1 cellular context compared by ENCODE assay signal in the genomic region with DNA sequence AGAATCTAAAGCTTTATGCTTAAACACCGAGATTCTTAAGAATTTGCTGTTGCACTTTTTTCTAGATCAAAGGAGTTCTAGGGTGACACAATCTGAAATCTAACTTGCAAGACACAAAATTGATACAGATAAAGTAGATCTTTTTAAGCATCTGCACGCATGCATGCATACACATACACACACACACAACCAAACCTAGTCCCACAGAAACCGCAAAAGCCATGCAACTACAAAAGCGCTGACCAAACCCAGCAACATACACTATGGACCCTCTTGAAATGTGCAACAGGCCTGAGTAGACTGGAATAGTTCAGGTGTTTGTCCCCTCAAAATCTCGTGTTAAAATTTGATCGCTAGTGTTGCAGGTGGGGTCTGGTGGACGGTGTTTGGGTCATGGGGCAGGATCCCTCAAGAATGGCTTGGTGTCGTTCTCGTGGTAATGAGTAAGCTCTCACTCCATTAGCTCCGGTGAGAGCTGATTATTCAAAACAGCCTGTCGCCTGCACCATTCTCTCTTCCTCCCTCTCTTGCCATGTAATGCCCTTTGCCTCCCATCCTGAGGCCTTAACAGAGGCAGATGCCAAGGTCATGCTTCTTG.
TF ChIP-seq lines count a peak whose summit lies in the region.

No MANE protein-coding gene starts in this region.

TF ChIP-seq in GM12878, 131 proteins besides CTCF, POLR2A, EP300 and RAD21 (continued from another document and continues in another):
- no peak for TF ChIP-seq SKIL (IDR thresholded peaks at IDR 0.05; ENCODE audit: low read depth, poor library complexity, severe bottlenecking)
- TF ChIP-seq, protein P1, sequence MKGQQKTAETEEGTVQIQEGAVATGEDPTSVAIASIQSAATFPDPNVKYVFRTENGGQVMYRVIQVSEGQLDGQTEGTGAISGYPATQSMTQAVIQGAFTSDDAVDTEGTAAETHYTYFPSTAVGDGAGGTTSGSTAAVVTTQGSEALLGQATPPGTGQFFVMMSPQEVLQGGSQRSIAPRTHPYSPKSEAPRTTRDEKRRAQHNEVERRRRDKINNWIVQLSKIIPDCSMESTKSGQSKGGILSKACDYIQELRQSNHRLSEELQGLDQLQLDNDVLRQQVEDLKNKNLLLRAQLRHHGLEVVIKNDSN (IDR thresholded peaks at IDR 0.05; ENCODE audit: borderline replicate concordance, extremely low read length, insufficient read depth, low read depth, low read length): no peak
- TF ChIP-seq NRF1 (conservative IDR thresholded peaks at IDR 0.05; ENCODE audit: low read depth, low read length): no peak
- TF ChIP-seq HDAC2 (IDR thresholded peaks at IDR 0.05): no peak
- TF ChIP-seq, protein P2, sequence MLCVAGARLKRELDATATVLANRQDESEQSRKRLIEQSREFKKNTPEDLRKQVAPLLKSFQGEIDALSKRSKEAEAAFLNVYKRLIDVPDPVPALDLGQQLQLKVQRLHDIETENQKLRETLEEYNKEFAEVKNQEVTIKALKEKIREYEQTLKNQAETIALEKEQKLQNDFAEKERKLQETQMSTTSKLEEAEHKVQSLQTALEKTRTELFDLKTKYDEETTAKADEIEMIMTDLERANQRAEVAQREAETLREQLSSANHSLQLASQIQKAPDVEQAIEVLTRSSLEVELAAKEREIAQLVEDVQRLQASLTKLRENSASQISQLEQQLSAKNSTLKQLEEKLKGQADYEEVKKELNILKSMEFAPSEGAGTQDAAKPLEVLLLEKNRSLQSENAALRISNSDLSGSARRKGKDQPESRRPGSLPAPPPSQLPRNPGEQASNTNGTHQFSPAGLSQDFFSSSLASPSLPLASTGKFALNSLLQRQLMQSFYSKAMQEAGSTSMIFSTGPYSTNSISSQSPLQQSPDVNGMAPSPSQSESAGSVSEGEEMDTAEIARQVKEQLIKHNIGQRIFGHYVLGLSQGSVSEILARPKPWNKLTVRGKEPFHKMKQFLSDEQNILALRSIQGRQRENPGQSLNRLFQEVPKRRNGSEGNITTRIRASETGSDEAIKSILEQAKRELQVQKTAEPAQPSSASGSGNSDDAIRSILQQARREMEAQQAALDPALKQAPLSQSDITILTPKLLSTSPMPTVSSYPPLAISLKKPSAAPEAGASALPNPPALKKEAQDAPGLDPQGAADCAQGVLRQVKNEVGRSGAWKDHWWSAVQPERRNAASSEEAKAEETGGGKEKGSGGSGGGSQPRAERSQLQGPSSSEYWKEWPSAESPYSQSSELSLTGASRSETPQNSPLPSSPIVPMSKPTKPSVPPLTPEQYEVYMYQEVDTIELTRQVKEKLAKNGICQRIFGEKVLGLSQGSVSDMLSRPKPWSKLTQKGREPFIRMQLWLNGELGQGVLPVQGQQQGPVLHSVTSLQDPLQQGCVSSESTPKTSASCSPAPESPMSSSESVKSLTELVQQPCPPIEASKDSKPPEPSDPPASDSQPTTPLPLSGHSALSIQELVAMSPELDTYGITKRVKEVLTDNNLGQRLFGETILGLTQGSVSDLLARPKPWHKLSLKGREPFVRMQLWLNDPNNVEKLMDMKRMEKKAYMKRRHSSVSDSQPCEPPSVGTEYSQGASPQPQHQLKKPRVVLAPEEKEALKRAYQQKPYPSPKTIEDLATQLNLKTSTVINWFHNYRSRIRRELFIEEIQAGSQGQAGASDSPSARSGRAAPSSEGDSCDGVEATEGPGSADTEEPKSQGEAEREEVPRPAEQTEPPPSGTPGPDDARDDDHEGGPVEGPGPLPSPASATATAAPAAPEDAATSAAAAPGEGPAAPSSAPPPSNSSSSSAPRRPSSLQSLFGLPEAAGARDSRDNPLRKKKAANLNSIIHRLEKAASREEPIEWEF (IDR thresholded peaks at IDR 0.05; ENCODE audit: insufficient replicate concordance, low read depth, low read length): no peak
- TF ChIP-seq IKZF2 (IDR thresholded peaks at IDR 0.05): no peak
- TF ChIP-seq RBBP5 (conservative IDR thresholded peaks at IDR 0.05): no peak
- no peak for TF ChIP-seq PAX5 (IDR thresholded peaks at IDR 0.05; ENCODE audit: borderline replicate concordance, low read depth, low read length)
- TF ChIP-seq FOXM1 (IDR thresholded peaks at IDR 0.05; ENCODE audit: low read depth, low read length): no peak
- no peak for TF ChIP-seq LARP7 (IDR thresholded peaks at IDR 0.05)
- TF ChIP-seq RCOR1 (conservative IDR thresholded peaks at IDR 0.05; ENCODE audit: low read depth, low read length): no peak
- TF ChIP-seq GATAD2B (conservative IDR thresholded peaks at IDR 0.05; ENCODE audit: low read depth): 0 out of 2 replicates have a peak, but pooled peaks have one; percentile 54
- no peak for TF ChIP-seq SREBF2 (IDR thresholded peaks at IDR 0.05; ENCODE audit: low read length)
- no peak for TF ChIP-seq PAX8 (IDR thresholded peaks at IDR 0.05)
- TF ChIP-seq, protein P3, sequence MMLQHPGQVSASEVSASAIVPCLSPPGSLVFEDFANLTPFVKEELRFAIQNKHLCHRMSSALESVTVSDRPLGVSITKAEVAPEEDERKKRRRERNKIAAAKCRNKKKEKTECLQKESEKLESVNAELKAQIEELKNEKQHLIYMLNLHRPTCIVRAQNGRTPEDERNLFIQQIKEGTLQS (IDR thresholded peaks at IDR 0.05; ENCODE audit: borderline replicate concordance, extremely low read depth, low read depth, low read length): no peak
- TF ChIP-seq TARDBP (IDR thresholded peaks at IDR 0.05; ENCODE audit: borderline replicate concordance): no peak
- no peak for TF ChIP-seq CBX5 (IDR thresholded peaks at IDR 0.05; ENCODE audit: low read depth)
- TF ChIP-seq GABPA (IDR thresholded peaks at IDR 0.05; ENCODE audit: low read depth): no peak
- TF ChIP-seq PBX3 (IDR thresholded peaks at IDR 0.05; ENCODE audit: insufficient replicate concordance, low read depth, low read length): no peak
- TF ChIP-seq NFYA (IDR thresholded peaks at IDR 0.05; ENCODE audit: borderline replicate concordance, low read depth, low read length): no peak
- no peak for TF ChIP-seq E2F8 (IDR thresholded peaks at IDR 0.05; ENCODE audit: low read depth, partially characterized antibody)
- peak; percentile 27; the same call in 1 of the 2 replicates for TF ChIP-seq NR2F1 (conservative IDR thresholded peaks at IDR 0.05)
- TF ChIP-seq MYB (IDR thresholded peaks at IDR 0.05; ENCODE audit: borderline replicate concordance, low read depth, low read length): no peak
- TF ChIP-seq, protein P4, sequence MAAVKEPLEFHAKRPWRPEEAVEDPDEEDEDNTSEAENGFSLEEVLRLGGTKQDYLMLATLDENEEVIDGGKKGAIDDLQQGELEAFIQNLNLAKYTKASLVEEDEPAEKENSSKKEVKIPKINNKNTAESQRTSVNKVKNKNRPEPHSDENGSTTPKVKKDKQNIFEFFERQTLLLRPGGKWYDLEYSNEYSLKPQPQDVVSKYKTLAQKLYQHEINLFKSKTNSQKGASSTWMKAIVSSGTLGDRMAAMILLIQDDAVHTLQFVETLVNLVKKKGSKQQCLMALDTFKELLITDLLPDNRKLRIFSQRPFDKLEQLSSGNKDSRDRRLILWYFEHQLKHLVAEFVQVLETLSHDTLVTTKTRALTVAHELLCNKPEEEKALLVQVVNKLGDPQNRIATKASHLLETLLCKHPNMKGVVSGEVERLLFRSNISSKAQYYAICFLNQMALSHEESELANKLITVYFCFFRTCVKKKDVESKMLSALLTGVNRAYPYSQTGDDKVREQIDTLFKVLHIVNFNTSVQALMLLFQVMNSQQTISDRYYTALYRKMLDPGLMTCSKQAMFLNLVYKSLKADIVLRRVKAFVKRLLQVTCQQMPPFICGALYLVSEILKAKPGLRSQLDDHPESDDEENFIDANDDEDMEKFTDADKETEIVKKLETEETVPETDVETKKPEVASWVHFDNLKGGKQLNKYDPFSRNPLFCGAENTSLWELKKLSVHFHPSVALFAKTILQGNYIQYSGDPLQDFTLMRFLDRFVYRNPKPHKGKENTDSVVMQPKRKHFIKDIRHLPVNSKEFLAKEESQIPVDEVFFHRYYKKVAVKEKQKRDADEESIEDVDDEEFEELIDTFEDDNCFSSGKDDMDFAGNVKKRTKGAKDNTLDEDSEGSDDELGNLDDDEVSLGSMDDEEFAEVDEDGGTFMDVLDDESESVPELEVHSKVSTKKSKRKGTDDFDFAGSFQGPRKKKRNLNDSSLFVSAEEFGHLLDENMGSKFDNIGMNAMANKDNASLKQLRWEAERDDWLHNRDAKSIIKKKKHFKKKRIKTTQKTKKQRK (IDR thresholded peaks at IDR 0.05; ENCODE audit: low read depth, low read length): no peak
- TF ChIP-seq BACH1 (IDR thresholded peaks at IDR 0.05; ENCODE audit: borderline replicate concordance): no peak
- TF ChIP-seq BRCA1 (IDR thresholded peaks at IDR 0.05; ENCODE audit: low read depth, low read length): no peak
- no peak for TF ChIP-seq WRNIP1 (IDR thresholded peaks at IDR 0.05; ENCODE audit: borderline replicate concordance, low read depth, low read length)
- no peak for TF ChIP-seq JUNB (IDR thresholded peaks at IDR 0.05)
- TF ChIP-seq YBX1 (IDR thresholded peaks at IDR 0.05): no peak
- TF ChIP-seq, protein P5, sequence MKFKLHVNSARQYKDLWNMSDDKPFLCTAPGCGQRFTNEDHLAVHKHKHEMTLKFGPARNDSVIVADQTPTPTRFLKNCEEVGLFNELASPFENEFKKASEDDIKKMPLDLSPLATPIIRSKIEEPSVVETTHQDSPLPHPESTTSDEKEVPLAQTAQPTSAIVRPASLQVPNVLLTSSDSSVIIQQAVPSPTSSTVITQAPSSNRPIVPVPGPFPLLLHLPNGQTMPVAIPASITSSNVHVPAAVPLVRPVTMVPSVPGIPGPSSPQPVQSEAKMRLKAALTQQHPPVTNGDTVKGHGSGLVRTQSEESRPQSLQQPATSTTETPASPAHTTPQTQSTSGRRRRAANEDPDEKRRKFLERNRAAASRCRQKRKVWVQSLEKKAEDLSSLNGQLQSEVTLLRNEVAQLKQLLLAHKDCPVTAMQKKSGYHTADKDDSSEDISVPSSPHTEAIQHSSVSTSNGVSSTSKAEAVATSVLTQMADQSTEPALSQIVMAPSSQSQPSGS (IDR thresholded peaks at IDR 0.05; ENCODE audit: low read length): no peak
- peak; percentile 29; the same call in 1 of the 2 replicates for TF ChIP-seq ZNF24 (IDR thresholded peaks at IDR 0.05)
- TF ChIP-seq, protein P6, sequence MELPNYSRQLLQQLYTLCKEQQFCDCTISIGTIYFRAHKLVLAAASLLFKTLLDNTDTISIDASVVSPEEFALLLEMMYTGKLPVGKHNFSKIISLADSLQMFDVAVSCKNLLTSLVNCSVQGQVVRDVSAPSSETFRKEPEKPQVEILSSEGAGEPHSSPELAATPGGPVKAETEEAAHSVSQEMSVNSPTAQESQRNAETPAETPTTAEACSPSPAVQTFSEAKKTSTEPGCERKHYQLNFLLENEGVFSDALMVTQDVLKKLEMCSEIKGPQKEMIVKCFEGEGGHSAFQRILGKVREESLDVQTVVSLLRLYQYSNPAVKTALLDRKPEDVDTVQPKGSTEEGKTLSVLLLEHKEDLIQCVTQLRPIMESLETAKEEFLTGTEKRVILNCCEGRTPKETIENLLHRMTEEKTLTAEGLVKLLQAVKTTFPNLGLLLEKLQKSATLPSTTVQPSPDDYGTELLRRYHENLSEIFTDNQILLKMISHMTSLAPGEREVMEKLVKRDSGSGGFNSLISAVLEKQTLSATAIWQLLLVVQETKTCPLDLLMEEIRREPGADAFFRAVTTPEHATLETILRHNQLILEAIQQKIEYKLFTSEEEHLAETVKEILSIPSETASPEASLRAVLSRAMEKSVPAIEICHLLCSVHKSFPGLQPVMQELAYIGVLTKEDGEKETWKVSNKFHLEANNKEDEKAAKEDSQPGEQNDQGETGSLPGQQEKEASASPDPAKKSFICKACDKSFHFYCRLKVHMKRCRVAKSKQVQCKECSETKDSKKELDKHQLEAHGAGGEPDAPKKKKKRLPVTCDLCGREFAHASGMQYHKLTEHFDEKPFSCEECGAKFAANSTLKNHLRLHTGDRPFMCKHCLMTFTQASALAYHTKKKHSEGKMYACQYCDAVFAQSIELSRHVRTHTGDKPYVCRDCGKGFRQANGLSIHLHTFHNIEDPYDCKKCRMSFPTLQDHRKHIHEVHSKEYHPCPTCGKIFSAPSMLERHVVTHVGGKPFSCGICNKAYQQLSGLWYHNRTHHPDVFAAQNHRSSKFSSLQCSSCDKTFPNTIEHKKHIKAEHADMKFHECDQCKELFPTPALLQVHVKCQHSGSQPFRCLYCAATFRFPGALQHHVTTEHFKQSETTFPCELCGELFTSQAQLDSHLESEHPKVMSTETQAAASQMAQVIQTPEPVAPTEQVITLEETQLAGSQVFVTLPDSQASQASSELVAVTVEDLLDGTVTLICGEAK (IDR thresholded peaks at IDR 0.05; ENCODE audit: borderline replicate concordance): no peak
- no peak for TF ChIP-seq POLR2AphosphoS5 (IDR thresholded peaks at IDR 0.05; ENCODE audit: low read length)
